10 cellular contexts compared by ENCODE assay signal in the genomic region with DNA sequence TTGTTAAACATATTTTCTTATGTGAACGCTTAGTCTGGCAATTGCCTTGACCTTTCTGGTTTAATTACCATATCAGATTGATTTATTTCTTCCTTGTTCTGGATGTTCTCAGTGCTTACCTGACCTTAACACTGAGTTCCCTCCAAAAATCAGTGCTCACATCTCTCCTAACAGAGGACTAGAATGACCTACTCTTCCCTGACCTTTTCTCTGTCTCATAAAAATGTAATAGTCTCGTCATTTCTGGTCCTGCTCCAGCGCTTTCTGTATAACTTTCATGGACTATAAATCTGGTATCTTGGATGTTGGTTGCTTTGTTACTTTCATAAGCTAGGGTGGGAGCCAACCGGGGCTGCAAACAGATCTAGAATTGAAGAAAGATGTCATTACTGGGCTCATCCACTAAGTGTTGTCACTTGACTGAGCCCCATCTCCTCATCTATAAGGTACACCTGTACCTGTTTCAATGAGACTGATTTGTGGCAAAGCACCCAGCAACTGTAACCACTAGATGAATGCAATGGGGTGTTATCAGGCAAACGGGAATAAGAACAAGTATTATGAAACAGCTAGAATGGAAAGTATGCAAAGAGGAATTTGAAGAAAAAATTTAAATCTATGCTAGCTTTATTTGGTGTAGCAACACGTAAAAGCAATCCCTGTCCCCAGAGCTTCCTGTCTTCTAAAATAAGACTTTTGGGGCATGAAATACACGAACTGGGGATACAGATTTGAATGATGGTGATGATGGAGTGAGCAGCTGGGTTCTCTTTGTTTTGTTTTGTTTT. TPM values are rescaled to one million over a fixed set of nuclear protein-coding genes. Genes with fewer than 3 reads are reported as not detected.
A peak's percentile ranks its signal among the peaks of the same experiment; 100 is the strongest.
DNase-seq lines count a peak whose midpoint lies in the region; ATAC-seq and TF ChIP-seq lines count a peak whose summit lies in the region.
"Had no signal": no experiment of that assay in that cellular context is flagged by ENCODE, and none has a peak within 500 bp of the region (broad histone marks: within the 10 kb centered on the region; RNA-seq: fewer than 3 reads in every experiment).

No MANE protein-coding gene starts in this region.

- H3K4me1 Mint-ChIP-seq in activated CD4-positive, alpha-beta T cell treated with anti-CD3 and anti-CD28 coated beads for 36 hours, result peaks cover 33% of the 10 kb centered on the region

- H3K9me3 ChIP-seq in hepatocyte (ENCODE audit: low read depth) (no peaks in the 10 kb centered on the region), subcutaneous abdominal adipose tissue (ENCODE audit: control insufficient read depth in 5 of 5, low read length in 5 of 5) (no peaks in the 10 kb centered on the region)

- H3K27me3 Mint-ChIP-seq in activated CD4-positive, alpha-beta T cell treated with anti-CD3 and anti-CD28 coated beads for 36 hours, result peaks cover 38% of the 10 kb centered on the region

- ATAC-seq in activated CD4-positive, alpha-beta T cell treated with anti-CD3 and anti-CD28 coated beads for 36 hours, result no peak
- no peak for ATAC-seq in HG02571 (IDR thresholded peaks at IDR 0.05; ENCODE audit: unreplicated experiment)

- no peaks in the 10 kb centered on the region for H3K9me2 ChIP-seq in hepatocyte (replicated peaks; ENCODE audit: insufficient read depth)

- H3K4me3 Mint-ChIP-seq in activated CD4-positive, alpha-beta T cell treated with anti-CD3 and anti-CD28 coated beads for 36 hours, result peak overlapping the region; percentile 1

- no peak overlapping the region for H3K27ac Mint-ChIP-seq in activated CD4-positive, alpha-beta T cell treated with anti-CD3 and anti-CD28 coated beads for 36 hours
- H3K27ac Mint-ChIP-seq: CD4-positive, CD25-positive, alpha-beta regulatory T cell had no signal

- no peak for DNase-seq in activated CD4-positive, alpha-beta T cell treated with anti-CD3 and anti-CD28 coated beads for 36 hours
- no peak for DNase-seq in activated CD4-positive, alpha-beta T cell treated with anti-CD3 and anti-CD28 coated beads, Interleukin-2, amount 50 U/mL, for 48 hours
- DNase-seq in hepatocyte (ENCODE audit: low spot score) (no peak), NCI-H146 treated with DMSO at 0.1 percent for 48 hours (lab: John Stamatoyannopoulos, UW; ENCODE audit: unreplicated experiment) (no peak), islet precursor cell (no peak)
- DNase-seq: CD4-positive, CD25-positive, alpha-beta regulatory T cell; NCI-H2081 treated with DMSO at 0.1 percent for 48 hours had no signal

- H3K4me2 ChIP-seq in hepatocyte, result peak overlapping the region; percentile 93

- H3K4me1 ChIP-seq in hepatocyte (ENCODE audit: insufficient read depth), result peaks cover 39% of the 10 kb centered on the region
- peaks cover 14 to 67% (median 52%) of the 10 kb centered on the region in 5 donors for H3K4me1 ChIP-seq in subcutaneous abdominal adipose tissue (ENCODE audit: control insufficient read depth in 5 of 5, insufficient read depth in 5 of 5, low read length in 5 of 5)

- intact Hi-C loops in activated CD4-positive, alpha-beta T cell treated with anti-CD3 and anti-CD28 coated beads for 36 hours (cut with DNase I, micrococcal nuclease), result no loop called here

- CTCF ChIA-PET in activated CD4-positive, alpha-beta T cell treated with anti-CD3 and anti-CD28 coated beads for 36 hours (lab: Charles Lee), result interaction anchor here (0.5 to 0.7 kb wide), 3 partner anchors 9 to 532 kb away, joined by 3 read pairs; no protein-coding TSS in a partner anchor

- peaks cover 70% of the 10 kb centered on the region for H3K79me2 ChIP-seq in hepatocyte

- WGBS in hepatocyte (ENCODE audit: low lambda C conversion rate, missing lambda C conversion rate), result 39% methylated on average over 7 of the region's 7 CpGs

- POLR2A ChIA-PET in activated CD4-positive, alpha-beta T cell treated with anti-CD3 and anti-CD28 coated beads for 36 hours (lab: Charles Lee), result interaction anchor here (0.7 kb wide), 1 partner anchor 9 kb away, joined by 4 read pairs; no protein-coding TSS in a partner anchor

- H3K36me3 ChIP-seq in hepatocyte (replicated peaks; ENCODE audit: insufficient read depth, low read depth), result no peaks in the 10 kb centered on the region
- no peaks in the 10 kb centered on the region for H3K36me3 ChIP-seq in subcutaneous abdominal adipose tissue (ENCODE audit: control insufficient read depth in 5 of 5, insufficient read depth in 5 of 5, low read length in 5 of 5)

- H3K9me3 Mint-ChIP-seq in activated CD4-positive, alpha-beta T cell treated with anti-CD3 and anti-CD28 coated beads for 36 hours (ENCODE audit: low read depth), result no peaks in the 10 kb centered on the region
- H3K9me3 Mint-ChIP-seq: CD4-positive, CD25-positive, alpha-beta regulatory T cell had no signal

- H3K27ac ChIP-seq in hepatocyte (peak overlapping the region; percentile 98), subcutaneous abdominal adipose tissue (ENCODE audit: low read depth, low read length) (peak overlapping the region; percentile 55)

- no peak overlapping the region for H2AFZ ChIP-seq in hepatocyte

- H3K4me3 ChIP-seq in WI38 (ENCODE audit: low read depth, low read length), result peak overlapping the region; percentile 4
- H3K4me3 ChIP-seq in hepatocyte, result peak overlapping the region; percentile 95
- H3K4me3 ChIP-seq in subcutaneous abdominal adipose tissue (ENCODE audit: low read depth in 1 of 5, low read length in 5 of 5), result no peak overlapping the region

- no peaks in the 10 kb centered on the region for H3K27me3 ChIP-seq in hepatocyte
- H3K27me3 ChIP-seq in subcutaneous abdominal adipose tissue (ENCODE audit: control insufficient read depth in 5 of 5, insufficient read depth in 4 of 5, low read length in 5 of 5), result peaks cover 0 to 4% (median 0%) of the 10 kb centered on the region in 5 donors

- TF ChIP-seq CTCF in WI38 (IDR thresholded peaks at IDR 0.05; ENCODE audit: low read depth, low read length) (no peak), hepatocyte (IDR thresholded peaks at IDR 0.05; ENCODE audit: poor library complexity) (no peak)

- H3K9ac ChIP-seq in subcutaneous abdominal adipose tissue (ENCODE audit: low read length in 5 of 5), result no peak overlapping the region

- H3K36me3 Mint-ChIP-seq in activated CD4-positive, alpha-beta T cell treated with anti-CD3 and anti-CD28 coated beads for 36 hours (ENCODE audit: low read depth), result peaks cover 14% of the 10 kb centered on the region
- H3K36me3 Mint-ChIP-seq: CD4-positive, CD25-positive, alpha-beta regulatory T cell had no signal

- H4K20me1 ChIP-seq in hepatocyte (ENCODE audit: insufficient read depth, poor library complexity, severe bottlenecking), result peaks cover 42% of the 10 kb centered on the region

RNA-seq across cellular contexts. Expression of a gene that starts 2.4 kb away (rescaled TPM):
- total RNA-seq in activated CD4-positive, alpha-beta T cell treated with anti-CD3 and anti-CD28 coated beads for 36 hours, result 10 to 100 TPM; 51.0 to 58.4 TPM
- 256 and 317 TPM in 2 replicates for total RNA-seq in hepatocyte
- 277 and 356 TPM in 2 replicates for polyA plus RNA-seq in hepatocyte

RNA-seq across cellular contexts. Expression of a gene that starts 13.7 kb away (rescaled TPM):
- total RNA-seq in activated CD4-positive, alpha-beta T cell treated with anti-CD3 and anti-CD28 coated beads for 36 hours, result 10 to 100 TPM; 18.9 to 23.7 TPM
- total RNA-seq in hepatocyte, result 151 and 159 TPM in 2 replicates
- 218 and 230 TPM in 2 replicates for polyA plus RNA-seq in hepatocyte

RNA-seq across cellular contexts. Expression of a gene that starts 37.8 kb away (rescaled TPM):
- total RNA-seq in activated CD4-positive, alpha-beta T cell treated with anti-CD3 and anti-CD28 coated beads for 36 hours, result 100 to 1,000 TPM in 1 of 2 experiments, 10 to 100 TPM in 1; 70.0 to 108 TPM
- 14.2 and 15.4 TPM in 2 replicates for total RNA-seq in hepatocyte
- 13.6 and 21.0 TPM in 2 replicates for polyA plus RNA-seq in hepatocyte

RNA-seq across cellular contexts. Expression of a gene that starts 38.1 kb away (rescaled TPM):
- total RNA-seq in activated CD4-positive, alpha-beta T cell treated with anti-CD3 and anti-CD28 coated beads for 36 hours, result 100 to 1,000 TPM; 172 to 176 TPM
- 64.7 and 90.9 TPM in 2 replicates for total RNA-seq in hepatocyte
- 253 and 255 TPM in 2 replicates for polyA plus RNA-seq in hepatocyte

Comparison
In these comparisons a context has a peak if more than half of its experiments do, and no peak if none do; other contexts are left out.
1. H3K4me3 ChIP-seq: peak in WI38 (single experiment) and hepatocyte (single experiment); none in subcutaneous abdominal adipose tissue (0 of 5).